17 cellular contexts compared by ENCODE assay signal in genomic region chr14:94612580-94613554, GRCh38. TPM values are rescaled to one million over a fixed set of nuclear protein-coding genes. Genes with fewer than 3 reads are reported as not detected.
A peak's percentile ranks its signal among the peaks of the same experiment; 100 is the strongest.
DNase-seq lines count a peak whose midpoint lies in the region; ATAC-seq, FAIRE-seq and TF ChIP-seq lines count a peak whose summit lies in the region.
"Had no signal": no experiment of that assay in that cellular context is flagged by ENCODE, and none has a peak within 500 bp of the region (broad histone marks: within the 10 kb centered on the region; RNA-seq: fewer than 3 reads in every experiment).

No MANE protein-coding gene starts in this region.

- WGBS in IMR-90 (ENCODE audit: extremely low coverage in 2 of 2, insufficient read length in 1 of 2), 2 experiments: 0 to 80% methylated on average over 1 of the region's 9 CpGs
- 30% methylated on average over 9 of the region's 9 CpGs for WGBS in HepG2 (ENCODE audit: low lambda C conversion rate)
- 35 to 54% (median 42%) methylated on average over 8 to 9 of the region's 9 CpGs for WGBS in stomach, 5 donors

- H3K9me1 ChIP-seq in IMR-90 (ENCODE audit: insufficient read depth, low read length): no peaks in the 10 kb centered on the region

- no peak overlapping the region for H3K23ac ChIP-seq in IMR-90 (ENCODE audit: low read depth, low read length)

- no peak overlapping the region for H3K27ac Mint-ChIP-seq in activated CD4-positive, alpha-beta T cell treated with anti-CD3 and anti-CD28 coated beads for 36 hours
- H3K27ac Mint-ChIP-seq: T-cell had no signal

- H3K36me3 ChIP-seq in IMR-90 (ENCODE audit: control insufficient read depth, insufficient read depth, low read length): no peaks in the 10 kb centered on the region
- peaks cover 12 to 37% of the 10 kb centered on the region in 2 experiments for H3K36me3 ChIP-seq in HepG2 (replicated peaks in 1 of 2; ENCODE audit: control insufficient read depth in 1 of 2, insufficient read depth in 2 of 2, low read length in 2 of 2)
- H3K36me3 ChIP-seq in stomach: peaks cover 0 to 26% (median 10%) of the 10 kb centered on the region in 4 donors
- H3K36me3 ChIP-seq: neutrophil had no signal

- peak overlapping the region; percentile 78; the same call in 1 of the 2 replicates for H3K18ac ChIP-seq in IMR-90 (ENCODE audit: low read depth, low read length)

- no peak overlapping the region for H3K4me3 ChIP-seq in IMR-90 (ENCODE audit: insufficient read depth, low read depth, low read length)
- H3K4me3 ChIP-seq in coronary artery: peak overlapping the region; percentile 59
- peak overlapping the region; percentile 62 to 69 (median 68) for H3K4me3 ChIP-seq in HepG2 (replicated peaks in 1 of 3; ENCODE audit: insufficient read depth in 1 of 3, low read depth in 2 of 3, low read length in 3 of 3)
- peak overlapping the region in 3 of 4 donors; percentile 18 to 43 (median 29) for H3K4me3 ChIP-seq in stomach

- H3K14ac ChIP-seq in IMR-90 (replicated peaks; ENCODE audit: low read depth, low read length): no peak overlapping the region

- H3K4me2 ChIP-seq in IMR-90 (ENCODE audit: low read depth, low read length): no peak overlapping the region
- peak overlapping the region; percentile 97 for H3K4me2 ChIP-seq in HepG2 (ENCODE audit: low read depth, low read length)

- FAIRE-seq in HepG2 (lab: Jason Lieb, UNC): no peak

- no peak overlapping the region for H3K4me3 Mint-ChIP-seq in activated CD4-positive, alpha-beta T cell treated with anti-CD3 and anti-CD28 coated beads for 36 hours
- H3K4me3 Mint-ChIP-seq: T-cell had no signal

- in situ Hi-C loops in IMR-90 (cut with MboI; ENCODE audit: low sequenced_read_pairs) (no loop called here), HepG2 (cut with HindIII; ENCODE audit: extremely low pct_ligation_motif_present, low pct_unique_long_range_greater_than_20kb) (no loop called here)

- H3K4me1 ChIP-seq in IMR-90 (ENCODE audit: control insufficient read depth, insufficient read depth, low read length) (peaks cover 14% of the 10 kb centered on the region), HepG2 (ENCODE audit: insufficient read depth, low read length) (peaks cover 84% of the 10 kb centered on the region), stomach (peaks cover 10 to 38% (median 26%) of the 10 kb centered on the region in 4 donors)

- TF ChIP-seq RAD21 in IMR-90 (IDR thresholded peaks at IDR 0.05; ENCODE audit: low read length) (no peak), HepG2 (CRISPR knock-in tag; IDR thresholded peaks at IDR 0.05) (no peak)

- no peak overlapping the region for H4K8ac ChIP-seq in IMR-90 (ENCODE audit: low read depth in 2 of 2, low read length in 2 of 2)

- BruUV-seq in IMR-90 (replicated peaks; lab: Mats Ljungman, UMichigan): no TSS peak
- TSS peak; percentile 55 for BruUV-seq in HepG2 (replicated peaks; lab: Mats Ljungman, UMichigan)

- no peak overlapping the region for H2BK15ac ChIP-seq in IMR-90 (ENCODE audit: low read depth, low read length)

- no peak for TF ChIP-seq EP300 in HepG2 (IDR thresholded peaks at IDR 0.05; ENCODE audit: low read depth in 2 of 2, low read length in 2 of 2)
- no peak for TF ChIP-seq EP300 in HepG2 (CRISPR knock-in tag; IDR thresholded peaks at IDR 0.05; ENCODE audit: borderline replicate concordance)
- TF ChIP-seq EP300 in stomach (IDR thresholded peaks at IDR 0.05): no peak

- dilution Hi-C loops in IMR-90 (cut with HindIII; ENCODE audit: low sequenced_read_pairs, unreplicated experiment): no loop called here

- H3K9ac ChIP-seq in IMR-90 (ENCODE audit: low read depth, low read length) (peak overlapping the region; percentile 22; the same call in 1 of the 2 replicates), HepG2 (ENCODE audit: insufficient read depth, low read depth, low read length) (peak overlapping the region; percentile 81)

- CTCF ChIA-PET in IMR-90 (lab: Yijun Ruan, JAX) (no interaction called here), HepG2 (lab: Yijun Ruan, JAX; ENCODE audit: low intra/inter-chr PET ratio, low total read pairs) (no interaction called here)
- CTCF ChIA-PET in activated CD4-positive, alpha-beta T cell treated with anti-CD3 and anti-CD28 coated beads for 36 hours (lab: Charles Lee): interaction anchor here (0.5 kb wide), 1 partner anchor 75 kb away, joined by 3 read pairs; no protein-coding TSS in a partner anchor

- H3K4ac ChIP-seq in IMR-90 (ENCODE audit: low read depth, low read length): no peak overlapping the region

- H3K27me3 ChIP-seq in IMR-90 (ENCODE audit: control insufficient read depth, insufficient read depth, low read length) (no peaks in the 10 kb centered on the region), HepG2 (ENCODE audit: control insufficient read depth in 1 of 2, insufficient read depth in 2 of 2, low read length in 2 of 2) (no peaks in the 10 kb centered on the region; a peak in 1 of 5 replicates), stomach (no peaks in the 10 kb centered on the region)
- H3K27me3 ChIP-seq: neutrophil had no signal

- H3K79me1 ChIP-seq in IMR-90 (ENCODE audit: low read depth in 1 of 2, low read length in 2 of 2): no peaks in the 10 kb centered on the region

- no peaks in the 10 kb centered on the region for H3K36me3 Mint-ChIP-seq in activated CD4-positive, alpha-beta T cell treated with anti-CD3 and anti-CD28 coated beads for 36 hours (ENCODE audit: low read depth)
- H3K36me3 Mint-ChIP-seq: T-cell had no signal

- ATAC-seq in IMR-90 (ENCODE audit: low read depth): no peak; the same call in 1 of the 2 replicates
- peak; percentile 63 for ATAC-seq in HepG2
- ATAC-seq in GM21723 (IDR thresholded peaks at IDR 0.05; ENCODE audit: unreplicated experiment): no peak
- no peak for ATAC-seq in GM21619 (IDR thresholded peaks at IDR 0.05; ENCODE audit: unreplicated experiment)
- no peak for ATAC-seq in activated CD4-positive, alpha-beta T cell treated with anti-CD3 and anti-CD28 coated beads for 36 hours
- ATAC-seq: T-cell had no signal

- no peak overlapping the region for H2BK20ac ChIP-seq in IMR-90 (ENCODE audit: low read depth, low read length)

- H2BK5ac ChIP-seq in IMR-90 (ENCODE audit: low read depth, low read length, poor library complexity, severe bottlenecking): no peak overlapping the region

- H4K20me1 ChIP-seq in IMR-90 (ENCODE audit: insufficient read depth, low read length) (no peaks in the 10 kb centered on the region), HepG2 (ENCODE audit: insufficient read depth, low read length) (peaks cover 38% of the 10 kb centered on the region; the same call in 1 of the 2 replicates)

- H2BK120ac ChIP-seq in IMR-90 (ENCODE audit: low read depth, low read length): peak overlapping the region; percentile 32; the same call in 1 of the 2 replicates

- H3K27ac ChIP-seq in IMR-90 (ENCODE audit: insufficient read depth, low read length): peak overlapping the region; percentile 75; the same call in 1 of the 2 replicates
- peak overlapping the region; percentile 46 to 76 for H3K27ac ChIP-seq in coronary artery
- peak overlapping the region; percentile 77 for H3K27ac ChIP-seq in HepG2 (ENCODE audit: extremely low read length, insufficient read depth, low read length)
- peak overlapping the region; percentile 1 to 70 (median 59) for H3K27ac ChIP-seq in stomach
- H3K27ac ChIP-seq: neutrophil had no signal

- H3K9me3 ChIP-seq in IMR-90 (ENCODE audit: control insufficient read depth, insufficient read depth, low read length) (peaks cover 10% of the 10 kb centered on the region), HepG2 (ENCODE audit: low read length) (peaks cover 10% of the 10 kb centered on the region), stomach (peaks cover 7 to 14% (median 10%) of the 10 kb centered on the region in 4 donors)
- H3K9me3 ChIP-seq: neutrophil had no signal

- intact Hi-C loops in IMR-90 (cut with micrococcal nuclease): no loop called here
- intact Hi-C loops in HepG2 (cut with micrococcal nuclease; ENCODE audit: unreplicated experiment): loop anchor here (1.0 kb wide), 1 partner anchor 14 kb away; no protein-coding TSS in a partner anchor
- intact Hi-C loops in stomach (cut with DNase I; ENCODE audit: low total_unique reads): no loop called here
- intact Hi-C loops in activated CD4-positive, alpha-beta T cell treated with anti-CD3 and anti-CD28 coated beads for 36 hours (cut with DNase I, micrococcal nuclease): no loop called here

- H4K5ac ChIP-seq in IMR-90 (ENCODE audit: low read depth, low read length): peak overlapping the region; percentile 44; the same call in 1 of the 2 replicates

- peak; percentile 28 for DNase-seq in IMR-90
- no peak for DNase-seq in coronary artery (ENCODE audit: low spot score)
- DNase-seq in HepG2 (ENCODE audit: low spot score): peak; percentile 27
- DNase-seq in stomach: no peak
- no peak for DNase-seq in DMS153 (lab: John Stamatoyannopoulos, UW)
- no peak for DNase-seq in activated CD4-positive, alpha-beta T cell treated with anti-CD3 and anti-CD28 coated beads for 36 hours
- DNase-seq: activated T-cell treated with anti-CD3 and anti-CD28 coated beads, Interleukin-2, amount 50 U/mL, for 48 hours; DND-41; effector CD8-positive, alpha-beta T cell; NCI-H1105 treated with DMSO at 0.1 percent for 48 hours; NCI-H345; stimulated activated CD4-positive, alpha-beta T cell treated with anti-CD3 and anti-CD28 coated beads, Interleukin-15, amount 100 ng/mL, for 24 hours; T-cell had no signal

- no peak overlapping the region for H2AK5ac ChIP-seq in IMR-90 (ENCODE audit: low read depth, low read length)

- POLR2A ChIA-PET in IMR-90 (lab: Charles Lee; ENCODE audit: unreplicated experiment): interaction anchor here (0.6 kb wide), 1 partner anchor 12 kb away, joined by 8 read pairs; no protein-coding TSS in a partner anchor
- POLR2A ChIA-PET in HepG2 (lab: Yijun Ruan, JAX): interaction anchor here (0.9 to 19.0 kb wide), 22 partner anchors 9 to 439 kb away, joined by 3 to 638 read pairs (median 6); partner anchors contain the start of genes PPP4R4, SERPINA1, SERPINA4 and SERPINA5
- POLR2A ChIA-PET in activated CD4-positive, alpha-beta T cell treated with anti-CD3 and anti-CD28 coated beads for 36 hours (lab: Charles Lee): interaction anchor here (0.7 kb wide), 1 partner anchor 1037 kb away, joined by 4 read pairs; no protein-coding TSS in a partner anchor

- H3K27me3 Mint-ChIP-seq in activated CD4-positive, alpha-beta T cell treated with anti-CD3 and anti-CD28 coated beads for 36 hours: no peaks in the 10 kb centered on the region

- no peak overlapping the region for H4K91ac ChIP-seq in IMR-90 (ENCODE audit: insufficient read depth, low read depth, low read length)

- peak overlapping the region; percentile 19 for H2AK9ac ChIP-seq in IMR-90 (replicated peaks; ENCODE audit: low read depth, low read length, poor library complexity)

- H3K9me3 Mint-ChIP-seq in activated CD4-positive, alpha-beta T cell treated with anti-CD3 and anti-CD28 coated beads for 36 hours (ENCODE audit: low read depth): peaks cover 2% of the 10 kb centered on the region

- peaks cover 59% of the 10 kb centered on the region for H3K79me2 ChIP-seq in HepG2 (ENCODE audit: insufficient read depth, low read length)

- H2AFZ ChIP-seq in IMR-90 (replicated peaks; ENCODE audit: low read length, poor library complexity) (no peak overlapping the region), HepG2 (ENCODE audit: low read length) (no peak overlapping the region)

- no peaks in the 10 kb centered on the region for H3K4me1 Mint-ChIP-seq in activated CD4-positive, alpha-beta T cell treated with anti-CD3 and anti-CD28 coated beads for 36 hours
- H3K4me1 Mint-ChIP-seq: T-cell had no signal

- H3K56ac ChIP-seq in IMR-90 (ENCODE audit: extremely low read depth, insufficient read depth, low read length): no peak overlapping the region

- TF ChIP-seq CTCF in IMR-90 (conservative IDR thresholded peaks at IDR 0.05; ENCODE audit: low read depth, low read length) (no peak), coronary artery (IDR thresholded peaks at IDR 0.05) (no peak), HepG2 (CRISPR knock-in tag; IDR thresholded peaks at IDR 0.05) (no peak), stomach (IDR thresholded peaks at IDR 0.05) (no peak)

- TF ChIP-seq POLR2A in IMR-90 (IDR thresholded peaks at IDR 0.05; ENCODE audit: low read depth, low read length) (no peak), HepG2 (IDR thresholded peaks at IDR 0.05; ENCODE audit: insufficient read depth in 1 of 2, low read depth in 2 of 2, low read length in 2 of 2) (no peak), stomach (IDR thresholded peaks at IDR 0.05) (no peak)

RNA-seq across cellular contexts. Expression of gene SERPINA3, which starts 0.7 kb away (rescaled TPM):
- under 0.01 and 0.36 TPM in 2 replicates for total RNA-seq in IMR-90 (2012; rRNA removed)
- 0.33 and 0.48 TPM in 2 replicates for polyA plus RNA-seq in IMR-90 (2012; rRNA removed)
- 0.37 and 0.42 TPM in 2 replicates for polyA plus RNA-seq in IMR-90 (2012; cell fraction: cytosol; rRNA removed)
- 0.25 and 0.45 TPM in 2 replicates for polyA plus RNA-seq in IMR-90 (2012; cell fraction: nucleus; rRNA removed; ENCODE audit: low replicate concordance)
- total RNA-seq in HepG2 (2016; rRNA removed; fragmentation: Illumina TruSeq; extraction: Trizol): 433 and 825 TPM in 2 replicates
- 141 and 152 TPM in 2 replicates for total RNA-seq in HepG2 (2016; cell fraction: cytosol; rRNA removed; fragmentation: Illumina TruSeq; extraction: Trizol; ENCODE audit: low read depth)
- total RNA-seq in HepG2 (2016; cell fraction: insoluble cytoplasmic fraction; rRNA removed; fragmentation: Illumina TruSeq; extraction: Trizol): 426 and 840 TPM in 2 replicates
- total RNA-seq in HepG2 (2016; cell fraction: membrane; rRNA removed; fragmentation: Illumina TruSeq; extraction: Trizol): 232 and 248 TPM in 2 replicates
- 726 and 813 TPM in 2 replicates for total RNA-seq in HepG2 (2016; cell fraction: nucleus; rRNA removed; fragmentation: Illumina TruSeq; extraction: Trizol)
- polyA plus RNA-seq in HepG2 (2011; rRNA removed): 2,200 and 3,367 TPM in 2 replicates
- 3,577 and 4,656 TPM in 2 replicates for polyA plus RNA-seq in HepG2 (2011; cell fraction: cytosol; rRNA removed)
- polyA plus RNA-seq in HepG2 (2011; cell fraction: nucleus; rRNA removed): 1,545 and 2,325 TPM in 2 replicates
- 306 and 2,041 TPM in 2 replicates for polyA plus RNA-seq in HepG2 (2012)
- 168 and 171 TPM in 2 replicates for polyA plus RNA-seq in HepG2 (2016; cell fraction: cytosol; fragmentation: Illumina TruSeq; extraction: Trizol; ENCODE audit: low read depth)
- polyA plus RNA-seq in HepG2 (2016; cell fraction: insoluble cytoplasmic fraction; fragmentation: Illumina TruSeq; extraction: Trizol; ENCODE audit: low read depth): 463 and 467 TPM in 2 replicates
- polyA plus RNA-seq in HepG2 (2016; cell fraction: membrane; fragmentation: Illumina TruSeq; extraction: Trizol; ENCODE audit: low read depth): 216 and 234 TPM in 2 replicates
- polyA plus RNA-seq in HepG2 (2016; cell fraction: nucleus; fragmentation: Illumina TruSeq; extraction: Trizol; ENCODE audit: insufficient read depth, low read depth): 1,122 and 1,162 TPM in 2 replicates
- 0.47 and 1,312 TPM in 2 replicates for polyA minus RNA-seq in HepG2 (2011; rRNA and poly(A)+ RNA removed; ENCODE audit: low replicate concordance)
- polyA minus RNA-seq in HepG2 (2011; cell fraction: cytosol; rRNA and poly(A)+ RNA removed): 680 and 1,323 TPM in 2 replicates
- polyA minus RNA-seq in HepG2 (2011; cell fraction: nucleus; rRNA and poly(A)+ RNA removed): 461 and 851 TPM in 2 replicates
- 100 to 1,000 TPM in 1 of 5 donors, 10 to 100 TPM in 4; 15.1 to 392 (median 65.9) TPM for total RNA-seq in stomach
- 1,000 to 10,000 TPM in 1 of 3 donors, 100 to 1,000 TPM in 2; 109 to 1,820 (median 485) TPM for polyA plus RNA-seq in stomach
- total RNA-seq in activated CD4-positive, alpha-beta T cell treated with anti-CD3 and anti-CD28 coated beads for 36 hours: not detected

RNA-seq across cellular contexts. Expression of gene SERPINA5, which starts 31.6 kb away (rescaled TPM):
- not detected in 2 replicates for total RNA-seq in IMR-90 (2012; rRNA removed)
- not detected in 2 replicates for polyA plus RNA-seq in IMR-90 (2012; rRNA removed)
- polyA plus RNA-seq in IMR-90 (2012; cell fraction: cytosol; rRNA removed): not detected in 2 replicates
- polyA plus RNA-seq in IMR-90 (2012; cell fraction: nucleus; rRNA removed; ENCODE audit: low replicate concordance): not detected in 2 replicates
- 237 and 498 TPM in 2 replicates for total RNA-seq in HepG2 (2016; rRNA removed; fragmentation: Illumina TruSeq; extraction: Trizol)
- 71.6 and 82.2 TPM in 2 replicates for total RNA-seq in HepG2 (2016; cell fraction: cytosol; rRNA removed; fragmentation: Illumina TruSeq; extraction: Trizol; ENCODE audit: low read depth)
- 219 and 507 TPM in 2 replicates for total RNA-seq in HepG2 (2016; cell fraction: insoluble cytoplasmic fraction; rRNA removed; fragmentation: Illumina TruSeq; extraction: Trizol)
- 187 and 205 TPM in 2 replicates for total RNA-seq in HepG2 (2016; cell fraction: membrane; rRNA removed; fragmentation: Illumina TruSeq; extraction: Trizol)
- 372 and 429 TPM in 2 replicates for total RNA-seq in HepG2 (2016; cell fraction: nucleus; rRNA removed; fragmentation: Illumina TruSeq; extraction: Trizol)
- polyA plus RNA-seq in HepG2 (2011; rRNA removed): 449 and 569 TPM in 2 replicates
- 331 and 435 TPM in 2 replicates for polyA plus RNA-seq in HepG2 (2011; cell fraction: cytosol; rRNA removed)
- 165 and 220 TPM in 2 replicates for polyA plus RNA-seq in HepG2 (2011; cell fraction: nucleus; rRNA removed)
- polyA plus RNA-seq in HepG2 (2012): 423 and 569 TPM in 2 replicates
- 81.2 and 88.3 TPM in 2 replicates for polyA plus RNA-seq in HepG2 (2016; cell fraction: cytosol; fragmentation: Illumina TruSeq; extraction: Trizol; ENCODE audit: low read depth)
- polyA plus RNA-seq in HepG2 (2016; cell fraction: insoluble cytoplasmic fraction; fragmentation: Illumina TruSeq; extraction: Trizol; ENCODE audit: low read depth): 241 and 254 TPM in 2 replicates
- polyA plus RNA-seq in HepG2 (2016; cell fraction: membrane; fragmentation: Illumina TruSeq; extraction: Trizol; ENCODE audit: low read depth): 159 and 171 TPM in 2 replicates
- polyA plus RNA-seq in HepG2 (2016; cell fraction: nucleus; fragmentation: Illumina TruSeq; extraction: Trizol; ENCODE audit: insufficient read depth, low read depth): 573 and 590 TPM in 2 replicates
- 0.30 and 414 TPM in 2 replicates for polyA minus RNA-seq in HepG2 (2011; rRNA and poly(A)+ RNA removed; ENCODE audit: low replicate concordance)
- polyA minus RNA-seq in HepG2 (2011; cell fraction: cytosol; rRNA and poly(A)+ RNA removed): 176 and 231 TPM in 2 replicates
- 87.0 and 105 TPM in 2 replicates for polyA minus RNA-seq in HepG2 (2011; cell fraction: nucleus; rRNA and poly(A)+ RNA removed)
- 10 to 100 TPM in 1 of 5 donors, 1 to 10 TPM in 2, not detected in 2; 1.7 to 10.7 (median 3.1) TPM for total RNA-seq in stomach
- polyA plus RNA-seq in stomach: 1 to 10 TPM; 2.7 to 5.9 (median 4.6) TPM
- not detected for total RNA-seq in activated CD4-positive, alpha-beta T cell treated with anti-CD3 and anti-CD28 coated beads for 36 hours

RNA-seq across cellular contexts. Expression of gene SERPINA4, which starts 51.6 kb away (rescaled TPM):
- total RNA-seq in IMR-90 (2012; rRNA removed) (not detected in 2 replicates), HepG2 (2016; rRNA removed; fragmentation: Illumina TruSeq; extraction: Trizol) (17.2 and 39.1 TPM in 2 replicates), stomach (10 to 100 TPM in 2 of 5 donors, 1 to 10 TPM in 1, not detected in 2; 4.9 to 27.5 (median 15.8) TPM)
- polyA plus RNA-seq in IMR-90 (2012; rRNA removed) (not detected in 2 replicates), HepG2 (2011; rRNA removed) (57.8 and 82.7 TPM in 2 replicates), stomach (10 to 100 TPM in 2 of 3 donors, 1 to 10 TPM in 1; 4.7 to 14.8 (median 13.6) TPM)
- polyA plus RNA-seq in IMR-90 (2012; cell fraction: cytosol; rRNA removed): not detected in 2 replicates
- not detected in 2 replicates for polyA plus RNA-seq in IMR-90 (2012; cell fraction: nucleus; rRNA removed; ENCODE audit: low replicate concordance)
- total RNA-seq in HepG2 (2016; cell fraction: cytosol; rRNA removed; fragmentation: Illumina TruSeq; extraction: Trizol; ENCODE audit: low read depth): 5.1 and 5.2 TPM in 2 replicates
- 18.0 and 38.7 TPM in 2 replicates for total RNA-seq in HepG2 (2016; cell fraction: insoluble cytoplasmic fraction; rRNA removed; fragmentation: Illumina TruSeq; extraction: Trizol)
- total RNA-seq in HepG2 (2016; cell fraction: membrane; rRNA removed; fragmentation: Illumina TruSeq; extraction: Trizol): 9.0 and 10.8 TPM in 2 replicates
- 31.1 and 34.0 TPM in 2 replicates for total RNA-seq in HepG2 (2016; cell fraction: nucleus; rRNA removed; fragmentation: Illumina TruSeq; extraction: Trizol)
- 51.9 and 68.1 TPM in 2 replicates for polyA plus RNA-seq in HepG2 (2011; cell fraction: cytosol; rRNA removed)
- polyA plus RNA-seq in HepG2 (2011; cell fraction: nucleus; rRNA removed): 26.7 and 38.8 TPM in 2 replicates
- 39.8 and 51.8 TPM in 2 replicates for polyA plus RNA-seq in HepG2 (2012)
- 4.5 and 5.5 TPM in 2 replicates for polyA plus RNA-seq in HepG2 (2016; cell fraction: cytosol; fragmentation: Illumina TruSeq; extraction: Trizol; ENCODE audit: low read depth)
- 17.2 and 17.4 TPM in 2 replicates for polyA plus RNA-seq in HepG2 (2016; cell fraction: insoluble cytoplasmic fraction; fragmentation: Illumina TruSeq; extraction: Trizol; ENCODE audit: low read depth)
- 7.7 and 8.0 TPM in 2 replicates for polyA plus RNA-seq in HepG2 (2016; cell fraction: membrane; fragmentation: Illumina TruSeq; extraction: Trizol; ENCODE audit: low read depth)
- polyA plus RNA-seq in HepG2 (2016; cell fraction: nucleus; fragmentation: Illumina TruSeq; extraction: Trizol; ENCODE audit: insufficient read depth, low read depth): 48.5 and 50.8 TPM in 2 replicates
- 48.7 TPM in 1 of 2 replicates, not detected in the other for polyA minus RNA-seq in HepG2 (2011; rRNA and poly(A)+ RNA removed; ENCODE audit: low replicate concordance)
- 12.7 and 23.3 TPM in 2 replicates for polyA minus RNA-seq in HepG2 (2011; cell fraction: cytosol; rRNA and poly(A)+ RNA removed)
- 13.5 and 19.5 TPM in 2 replicates for polyA minus RNA-seq in HepG2 (2011; cell fraction: nucleus; rRNA and poly(A)+ RNA removed)
- total RNA-seq in activated CD4-positive, alpha-beta T cell treated with anti-CD3 and anti-CD28 coated beads for 36 hours: not detected
- total RNA-seq: lower leg skin had no signal

Comparison
In these comparisons a context has a peak if more than half of its experiments do, and no peak if none do; other contexts are left out.
1. DNase-seq: peak in IMR-90 (single experiment) and HepG2 (single experiment); none in coronary artery (single experiment), stomach (single experiment), DMS153 (single experiment) and activated CD4-positive, alpha-beta T cell treated with anti-CD3 and anti-CD28 coated beads for 36 hours (single experiment).
2. RNA of gene SERPINA3, which starts 0.7 kb away (total RNA-seq): 141 to 840 TPM in HepG2 and 15.1 to 392 TPM in stomach; under 0.01 to 0.36 TPM in IMR-90 and not detected in activated CD4-positive, alpha-beta T cell treated with anti-CD3 and anti-CD28 coated beads for 36 hours; every median in the first group is over 10 times any median in the second.
3. RNA of gene SERPINA5, which starts 31.6 kb away (total RNA-seq): 71.6 to 507 TPM in HepG2; 1.7 to 10.7 TPM in stomach, not detected in IMR-90 and not detected in activated CD4-positive, alpha-beta T cell treated with anti-CD3 and anti-CD28 coated beads for 36 hours; every median in the first group is over 4 times any median in the second.
4. Peak in every context shown above with its lines, with median percentiles within 50 percentile points of each other: H3K27ac ChIP-seq.